ENCODE assay signal across 10 cellular contexts in the genomic region with DNA sequence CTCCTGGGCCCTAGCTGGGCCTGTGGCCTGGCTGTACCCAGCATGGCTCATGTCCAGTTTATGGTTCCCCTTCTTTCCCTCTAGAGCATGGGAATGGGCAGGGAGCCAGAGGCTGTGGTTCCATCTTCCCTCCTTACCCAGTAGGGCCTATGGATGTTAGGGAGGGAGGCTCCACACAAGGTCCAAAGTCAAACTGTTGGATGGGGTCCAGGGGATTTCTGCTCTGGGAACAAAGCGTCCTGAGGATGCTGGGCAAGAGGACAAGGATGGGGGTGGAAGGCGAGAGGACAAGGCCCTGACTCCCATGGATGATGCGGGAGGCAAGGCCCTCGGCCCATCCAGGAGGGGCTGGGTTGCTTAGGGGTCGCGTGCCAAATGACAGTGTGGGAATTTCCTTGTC. TPM values are rescaled to one million over a fixed set of nuclear protein-coding genes. Genes with fewer than 3 reads are reported as not detected.
DNase-seq lines count a peak whose midpoint lies in the region; ATAC-seq and TF ChIP-seq lines count a peak whose summit lies in the region.
"Had no signal": no experiment of that assay in that cellular context is flagged by ENCODE, and none has a peak within 500 bp of the region (broad histone marks: within the 10 kb centered on the region; RNA-seq: fewer than 3 reads in every experiment).

No MANE protein-coding gene starts in this region.

- no peaks in the 10 kb centered on the region for H3K9me3 Mint-ChIP-seq in MCF 10A (ENCODE audit: unreplicated experiment)
- peaks cover 0 to 4% of the 10 kb centered on the region in 2 donors for H3K9me3 Mint-ChIP-seq in activated T-cell treated with anti-CD3 and anti-CD28 coated beads, Interleukin-2, amount 50 U/mL, for 72 hours

- POLR2A ChIA-PET in MCF 10A (lab: Yijun Ruan, JAX): interaction anchor here (1.0 kb wide), 1 partner anchor 16 kb away, joined by 3 read pairs; no protein-coding TSS in a partner anchor

- H3K36me3 Mint-ChIP-seq in MCF 10A (ENCODE audit: insufficient read depth, unreplicated experiment): peaks cover 42% of the 10 kb centered on the region
- peaks cover 20 to 36% of the 10 kb centered on the region in 2 donors for H3K36me3 Mint-ChIP-seq in activated T-cell treated with anti-CD3 and anti-CD28 coated beads, Interleukin-2, amount 50 U/mL, for 72 hours (ENCODE audit: insufficient read depth in 2 of 2)

- CTCF ChIA-PET in MCF 10A (lab: Yijun Ruan, JAX): interaction anchor here (0.7 kb wide), 1 partner anchor 56 kb away, joined by 3 read pairs; no protein-coding TSS in a partner anchor

- H3K27ac Mint-ChIP-seq in MCF 10A (ENCODE audit: low read depth, unreplicated experiment): no peak overlapping the region
- H3K27ac Mint-ChIP-seq in activated T-cell treated with anti-CD3 and anti-CD28 coated beads, Interleukin-2, amount 50 U/mL, for 72 hours: no peak overlapping the region

- BruUV-seq in MCF 10A (replicated peaks; lab: Mats Ljungman, UMichigan): no TSS peak

- TF ChIP-seq CTCF in MCF 10A (IDR thresholded peaks at IDR 0.05; ENCODE audit: unreplicated experiment) (no peak), GM20000 (IDR thresholded peaks at IDR 0.05; ENCODE audit: extremely low read depth, missing control alignments) (no peak)

- DNase-seq in C1 segment of cervical spinal cord (lab: John Stamatoyannopoulos, UW) (peak in 11 of 14 donors; percentile 23 to 78 (median 61)), MCF 10A (ENCODE audit: unreplicated experiment) (peak; percentile 98), hepatic stellate cell (ENCODE audit: low spot score) (peak; percentile 53), putamen (ENCODE audit: low spot score) (peak; percentile 50), GM20000 (ENCODE audit: low spot score) (no peak), NCI-H2081 (lab: John Stamatoyannopoulos, UW) (no peak)
- DNase-seq in activated T-cell treated with anti-CD3 and anti-CD28 coated beads, Interleukin-2, amount 50 U/mL, for 72 hours: no peak
- DNase-seq: activated gamma-delta T cell treated with Interleukin-2 at 50 U/mL for 16 hours, SW 1271 had no signal

- intact Hi-C loops in MCF 10A (cut with micrococcal nuclease): no loop called here

- H3K4me1 Mint-ChIP-seq in MCF 10A (ENCODE audit: insufficient read depth, unreplicated experiment): peaks cover 46% of the 10 kb centered on the region
- H3K4me1 Mint-ChIP-seq in activated T-cell treated with anti-CD3 and anti-CD28 coated beads, Interleukin-2, amount 50 U/mL, for 72 hours (ENCODE audit: low read depth): no peaks in the 10 kb centered on the region

- H3K4me3 Mint-ChIP-seq in MCF 10A (ENCODE audit: unreplicated experiment): no peak overlapping the region
- H3K4me3 Mint-ChIP-seq in activated T-cell treated with anti-CD3 and anti-CD28 coated beads, Interleukin-2, amount 50 U/mL, for 72 hours: no peak overlapping the region

- ATAC-seq in activated T-cell treated with anti-CD3 and anti-CD28 coated beads, Interleukin-2, amount 50 U/mL, for 72 hours (replicated peaks in 1 of 2): no peak
- no peak for ATAC-seq in HG02763 (IDR thresholded peaks at IDR 0.05; ENCODE audit: unreplicated experiment)

- no peaks in the 10 kb centered on the region for H3K27me3 Mint-ChIP-seq in MCF 10A (ENCODE audit: insufficient read depth, unreplicated experiment)
- H3K27me3 Mint-ChIP-seq in activated T-cell treated with anti-CD3 and anti-CD28 coated beads, Interleukin-2, amount 50 U/mL, for 72 hours (ENCODE audit: low read depth): no peaks in the 10 kb centered on the region

RNA-seq across cellular contexts. Expression of a gene that starts 17.3 kb away (rescaled TPM):
- 6.3 and 11.7 TPM in 2 replicates for total RNA-seq in MCF 10A (2022)
- 10 to 100 TPM; 46.3 to 83.0 TPM for total RNA-seq in activated T-cell treated with anti-CD3 and anti-CD28 coated beads, Interleukin-2, amount 50 U/mL, for 72 hours

RNA-seq across cellular contexts. Expression of a gene that starts 56.7 kb away (rescaled TPM):
- 104 and 106 TPM in 2 replicates for total RNA-seq in MCF 10A (2022)
- total RNA-seq in activated T-cell treated with anti-CD3 and anti-CD28 coated beads, Interleukin-2, amount 50 U/mL, for 72 hours: 100 to 1,000 TPM in 1 of 2 donors, 10 to 100 TPM in 1; 87.0 to 101 TPM

Comparison
In these comparisons a context has a peak if more than half of its experiments do, and no peak if none do; other contexts are left out.
1. DNase-seq: peak in C1 segment of cervical spinal cord (11 of 14), MCF 10A (single experiment), hepatic stellate cell (single experiment) and putamen (single experiment); none in GM20000 (single experiment), activated T-cell treated with anti-CD3 and anti-CD28 coated beads, Interleukin-2, amount 50 U/mL, for 72 hours (0 of 2) and NCI-H2081 (0 of 2).